In the genomic region with DNA sequence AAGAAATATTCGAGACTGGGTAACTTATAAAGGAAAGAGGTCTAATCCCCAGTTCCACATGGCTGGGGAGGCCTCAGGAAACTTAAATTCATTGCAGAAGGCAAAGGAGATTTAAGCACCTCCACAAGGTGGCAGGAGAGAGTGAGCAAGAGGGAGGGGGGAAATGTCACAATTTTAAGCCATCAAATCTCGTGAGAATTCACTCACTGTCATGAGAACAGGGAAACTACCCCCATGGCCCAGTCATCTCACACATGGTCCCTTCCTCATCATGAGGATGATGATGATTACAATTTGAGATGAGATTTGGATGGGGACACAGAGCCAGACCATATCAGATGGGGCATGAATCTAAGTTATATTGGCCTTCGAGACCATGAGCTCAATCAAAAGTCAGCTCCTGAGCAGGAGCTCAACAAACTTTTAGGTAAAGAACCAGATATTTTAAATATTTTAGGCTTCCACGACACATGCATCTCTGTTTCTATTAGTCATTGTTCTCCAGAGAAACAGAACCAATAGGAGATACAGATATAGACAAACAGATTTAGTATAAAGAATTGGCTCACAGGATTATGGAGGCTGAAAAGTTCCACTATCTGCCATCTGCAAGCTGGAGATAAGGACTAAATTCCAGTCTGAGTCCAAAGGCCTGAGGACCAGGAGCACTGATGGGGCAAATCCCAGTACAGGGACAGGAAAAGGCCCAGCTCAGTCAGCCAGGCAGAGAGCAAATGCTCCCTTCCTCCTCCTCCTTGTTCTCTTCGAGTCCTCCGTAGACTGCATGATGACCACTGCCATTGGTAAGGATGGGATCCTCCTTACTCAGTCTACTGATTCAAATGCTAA, we compare ENCODE assay signal across 8 cellular contexts. TPM values are rescaled to one million over a fixed set of nuclear protein-coding genes. Genes with fewer than 3 reads are reported as not detected.
A peak's percentile ranks its signal among the peaks of the same experiment; 100 is the strongest.
DNase-seq lines count a peak whose midpoint lies in the region; ATAC-seq and TF ChIP-seq lines count a peak whose summit lies in the region.

No MANE protein-coding gene starts in this region.

- H3K9me3 ChIP-seq in mucosa of descending colon = no peaks in the 10 kb centered on the region
- no peaks in the 10 kb centered on the region for H3K9me3 ChIP-seq in prostate gland

- in situ Hi-C loops in astrocyte of the cerebellum (cut with HindIII; ENCODE audit: low sequenced_read_pairs) = no loop called here

- H3K4me1 ChIP-seq in mucosa of descending colon (ENCODE audit: low read depth) (no peaks in the 10 kb centered on the region), prostate gland (replicated peaks) (no peaks in the 10 kb centered on the region)

- TF ChIP-seq CTCF in AG04449 (IDR thresholded peaks at IDR 0.05; ENCODE audit: insufficient read depth, low read length, missing control alignments) (peak; percentile 43), GM20000 (IDR thresholded peaks at IDR 0.05; ENCODE audit: extremely low read depth, missing control alignments) (peak; percentile 9), astrocyte of the cerebellum (IDR thresholded peaks at IDR 0.05; ENCODE audit: low read depth, low read length, missing control alignments) (peak; percentile 47), mucosa of descending colon (IDR thresholded peaks at IDR 0.05) (no peak), prostate gland (IDR thresholded peaks at IDR 0.05) (peak in 2 of 4 experiments; percentile 36 to 39)

- CTCF ChIA-PET in AG04449 (lab: Yijun Ruan, JAX) = interaction anchor here (0.8 to 5.6 kb wide), 10 partner anchors 10 to 236 kb away, joined by 3 to 35 read pairs (median 4); a partner anchor contains a TSS

- POLR2A ChIA-PET in AG04449 (lab: Yijun Ruan, JAX) = interaction anchor here (0.6 kb wide), 1 partner anchor 41 kb away, joined by 3 read pairs; no protein-coding TSS in a partner anchor

- DNase-seq in AG04449 (ENCODE audit: low read depth, low spot score) (no peak), GM20000 (ENCODE audit: low spot score) (peak; percentile 43), RPMI7951 (ENCODE audit: low read depth) (peak; percentile 31), astrocyte of the cerebellum (ENCODE audit: low read depth) (no peak), mucosa of descending colon (peak in 1 of 3 donors; percentile 55), inferior parietal cortex (ENCODE audit: extremely low spot score) (no peak), prostate gland (ENCODE audit: low spot score) (no peak)

- intact Hi-C loops in mucosa of descending colon (cut with DNase I, micrococcal nuclease) = no loop called here
- intact Hi-C loops in prostate gland (cut with DNase I) = no loop called here

- peak; percentile 63 for ATAC-seq in mucosa of descending colon
- no peak for ATAC-seq in GM18861 (IDR thresholded peaks at IDR 0.05; ENCODE audit: unreplicated experiment)

- WGBS in prostate gland = 87% methylated on average over 6 of the region's 6 CpGs

- TF ChIP-seq POLR2A in prostate gland (IDR thresholded peaks at IDR 0.05) = no peak

- H3K27me3 ChIP-seq in prostate gland (replicated peaks; ENCODE audit: insufficient read depth) = no peaks in the 10 kb centered on the region

- H3K4me3 ChIP-seq in AG04449 (ENCODE audit: low read depth, low read length) (no peak overlapping the region), astrocyte of the cerebellum (ENCODE audit: low read depth, low read length) (no peak overlapping the region), mucosa of descending colon (no peak overlapping the region), prostate gland (no peak overlapping the region)

- H3K27ac ChIP-seq in prostate gland = no peak overlapping the region

- H3K36me3 ChIP-seq in mucosa of descending colon (ENCODE audit: low read depth) (no peaks in the 10 kb centered on the region), prostate gland (no peaks in the 10 kb centered on the region)

RNA-seq across cellular contexts. Expression of a gene that starts 24.9 kb away (rescaled TPM):
- total RNA-seq in RPMI7951 (2014; rRNA removed; shearing (Covaris generic)) = 13.6 and 15.6 TPM in 2 replicates
- total RNA-seq in mucosa of descending colon (100 to 1,000 TPM in 2 of 3 donors, 10 to 100 TPM in 1; 94.0 to 149 (median 114) TPM), prostate gland (100 to 1,000 TPM in 1 of 2 donors, 10 to 100 TPM in 1; 88.0 to 148 TPM)

Comparison
In these comparisons a context has a peak if more than half of its experiments do, and no peak if none do; other contexts are left out.
1. DNase-seq: peak in GM20000 (single experiment) and RPMI7951 (single experiment); none in AG04449 (single experiment), astrocyte of the cerebellum (single experiment), inferior parietal cortex (single experiment) and prostate gland (single experiment).